ENCODE assay signal across 1 cellular context in the genomic region with DNA sequence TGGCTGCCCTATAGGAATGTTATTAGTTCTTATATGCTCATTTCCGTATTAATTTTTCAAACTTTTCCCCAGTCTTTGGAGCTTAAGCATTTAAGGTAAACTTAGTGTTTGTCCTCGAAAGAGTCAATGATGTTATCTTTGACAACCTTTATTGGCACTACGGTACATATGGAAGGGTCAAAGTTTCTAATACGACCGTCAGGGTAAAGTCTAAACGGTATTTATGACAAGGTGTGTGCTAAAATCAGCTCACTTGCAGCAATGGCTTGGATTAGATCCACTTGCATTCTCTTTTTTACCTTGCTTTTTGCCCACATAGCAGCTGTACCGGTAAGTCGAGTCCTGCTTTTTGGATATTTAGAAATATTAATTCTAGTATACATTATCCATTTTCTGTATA.
A peak's percentile ranks its signal among the peaks of the same experiment; 100 is the strongest.
TF ChIP-seq lines count a peak whose summit lies in the region.

Gene MEP1A, plus strand, starts transcription at position 252 of the 400 bp plus-strand sequence. Its CDS starts 10 bp downstream, at position 262.

TF ChIP-seq in HepG2, 621 proteins besides CTCF, POLR2A, EP300 and RAD21 (continues in another document):
- TF ChIP-seq ZNF564 (CRISPR knock-in tag; IDR thresholded peaks at IDR 0.05) = no peak
- TF ChIP-seq GATAD2A (CRISPR knock-in tag; IDR thresholded peaks at IDR 0.05) = peak; percentile 47; the same call in 1 of the 2 replicates
- TF ChIP-seq KDM3A (CRISPR knock-in tag; IDR thresholded peaks at IDR 0.05; ENCODE audit: low read depth) = no peak
- TF ChIP-seq REL (CRISPR knock-in tag; conservative IDR thresholded peaks at IDR 0.05) = no peak
- TF ChIP-seq ZNF281 (CRISPR knock-in tag; IDR thresholded peaks at IDR 0.05; ENCODE audit: borderline replicate concordance) = no peak
- no peak for TF ChIP-seq JUN (CRISPR knock-in tag; IDR thresholded peaks at IDR 0.05)
- peak; percentile 63 for TF ChIP-seq NR2F2 (IDR thresholded peaks at IDR 0.05; ENCODE audit: borderline replicate concordance, low read depth)
- no peak for TF ChIP-seq NBN (conservative IDR thresholded peaks at IDR 0.05)
- peak; percentile 31; the same call in 1 of the 2 replicates for TF ChIP-seq NCOR1 (IDR thresholded peaks at IDR 0.05; ENCODE audit: borderline replicate concordance, low read length)
- no peak for TF ChIP-seq ZNF891 (CRISPR knock-in tag; IDR thresholded peaks at IDR 0.05)
- no peak for TF ChIP-seq ZNF570 (CRISPR knock-in tag; IDR thresholded peaks at IDR 0.05; ENCODE audit: borderline replicate concordance)
- TF ChIP-seq HIVEP1 (CRISPR knock-in tag; IDR thresholded peaks at IDR 0.05) = no peak
- TF ChIP-seq ZNF12 (CRISPR knock-in tag; IDR thresholded peaks at IDR 0.05) = no peak
- TF ChIP-seq ZBTB3 (CRISPR knock-in tag; IDR thresholded peaks at IDR 0.05; ENCODE audit: borderline replicate concordance, low read depth) = no peak
- TF ChIP-seq SRF (IDR thresholded peaks at IDR 0.05; ENCODE audit: low read depth, low read length) = no peak
- TF ChIP-seq KDM2A (CRISPR knock-in tag; IDR thresholded peaks at IDR 0.05; ENCODE audit: borderline replicate concordance, low read depth) = no peak
- no peak for TF ChIP-seq ZBTB42 (CRISPR knock-in tag; IDR thresholded peaks at IDR 0.05)
- TF ChIP-seq TOE1 (CRISPR knock-in tag; IDR thresholded peaks at IDR 0.05) = no peak
- peak; percentile 63 for TF ChIP-seq RARA (CRISPR knock-in tag; IDR thresholded peaks at IDR 0.05)
- TF ChIP-seq HHEX (CRISPR knock-in tag; IDR thresholded peaks at IDR 0.05) = peak; percentile 90
- TF ChIP-seq ZBTB38 (CRISPR knock-in tag; IDR thresholded peaks at IDR 0.05) = no peak
- TF ChIP-seq SIN3B (IDR thresholded peaks at IDR 0.05; ENCODE audit: low read length) = no peak
- peak; percentile 74 for TF ChIP-seq PAXIP1 (CRISPR knock-in tag; conservative IDR thresholded peaks at IDR 0.05)
- TF ChIP-seq, protein P1, sequence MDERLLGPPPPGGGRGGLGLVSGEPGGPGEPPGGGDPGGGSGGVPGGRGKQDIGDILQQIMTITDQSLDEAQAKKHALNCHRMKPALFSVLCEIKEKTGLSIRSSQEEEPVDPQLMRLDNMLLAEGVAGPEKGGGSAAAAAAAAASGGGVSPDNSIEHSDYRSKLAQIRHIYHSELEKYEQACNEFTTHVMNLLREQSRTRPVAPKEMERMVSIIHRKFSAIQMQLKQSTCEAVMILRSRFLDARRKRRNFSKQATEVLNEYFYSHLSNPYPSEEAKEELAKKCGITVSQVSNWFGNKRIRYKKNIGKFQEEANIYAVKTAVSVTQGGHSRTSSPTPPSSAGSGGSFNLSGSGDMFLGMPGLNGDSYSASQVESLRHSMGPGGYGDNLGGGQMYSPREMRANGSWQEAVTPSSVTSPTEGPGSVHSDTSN (CRISPR knock-in tag; IDR thresholded peaks at IDR 0.05) = no peak
- TF ChIP-seq, protein P2, sequence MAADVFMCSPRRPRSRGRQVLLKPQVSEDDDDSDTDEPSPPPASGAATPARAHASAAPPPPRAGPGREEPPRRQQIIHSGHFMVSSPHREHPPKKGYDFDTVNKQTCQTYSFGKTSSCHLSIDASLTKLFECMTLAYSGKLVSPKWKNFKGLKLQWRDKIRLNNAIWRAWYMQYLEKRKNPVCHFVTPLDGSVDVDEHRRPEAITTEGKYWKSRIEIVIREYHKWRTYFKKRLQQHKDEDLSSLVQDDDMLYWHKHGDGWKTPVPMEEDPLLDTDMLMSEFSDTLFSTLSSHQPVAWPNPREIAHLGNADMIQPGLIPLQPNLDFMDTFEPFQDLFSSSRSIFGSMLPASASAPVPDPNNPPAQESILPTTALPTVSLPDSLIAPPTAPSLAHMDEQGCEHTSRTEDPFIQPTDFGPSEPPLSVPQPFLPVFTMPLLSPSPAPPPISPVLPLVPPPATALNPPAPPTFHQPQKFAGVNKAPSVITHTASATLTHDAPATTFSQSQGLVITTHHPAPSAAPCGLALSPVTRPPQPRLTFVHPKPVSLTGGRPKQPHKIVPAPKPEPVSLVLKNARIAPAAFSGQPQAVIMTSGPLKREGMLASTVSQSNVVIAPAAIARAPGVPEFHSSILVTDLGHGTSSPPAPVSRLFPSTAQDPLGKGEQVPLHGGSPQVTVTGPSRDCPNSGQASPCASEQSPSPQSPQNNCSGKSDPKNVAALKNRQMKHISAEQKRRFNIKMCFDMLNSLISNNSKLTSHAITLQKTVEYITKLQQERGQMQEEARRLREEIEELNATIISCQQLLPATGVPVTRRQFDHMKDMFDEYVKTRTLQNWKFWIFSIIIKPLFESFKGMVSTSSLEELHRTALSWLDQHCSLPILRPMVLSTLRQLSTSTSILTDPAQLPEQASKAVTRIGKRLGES (CRISPR knock-in tag; IDR thresholded peaks at IDR 0.05; ENCODE audit: borderline replicate concordance) = no peak
- TF ChIP-seq, protein P3, sequence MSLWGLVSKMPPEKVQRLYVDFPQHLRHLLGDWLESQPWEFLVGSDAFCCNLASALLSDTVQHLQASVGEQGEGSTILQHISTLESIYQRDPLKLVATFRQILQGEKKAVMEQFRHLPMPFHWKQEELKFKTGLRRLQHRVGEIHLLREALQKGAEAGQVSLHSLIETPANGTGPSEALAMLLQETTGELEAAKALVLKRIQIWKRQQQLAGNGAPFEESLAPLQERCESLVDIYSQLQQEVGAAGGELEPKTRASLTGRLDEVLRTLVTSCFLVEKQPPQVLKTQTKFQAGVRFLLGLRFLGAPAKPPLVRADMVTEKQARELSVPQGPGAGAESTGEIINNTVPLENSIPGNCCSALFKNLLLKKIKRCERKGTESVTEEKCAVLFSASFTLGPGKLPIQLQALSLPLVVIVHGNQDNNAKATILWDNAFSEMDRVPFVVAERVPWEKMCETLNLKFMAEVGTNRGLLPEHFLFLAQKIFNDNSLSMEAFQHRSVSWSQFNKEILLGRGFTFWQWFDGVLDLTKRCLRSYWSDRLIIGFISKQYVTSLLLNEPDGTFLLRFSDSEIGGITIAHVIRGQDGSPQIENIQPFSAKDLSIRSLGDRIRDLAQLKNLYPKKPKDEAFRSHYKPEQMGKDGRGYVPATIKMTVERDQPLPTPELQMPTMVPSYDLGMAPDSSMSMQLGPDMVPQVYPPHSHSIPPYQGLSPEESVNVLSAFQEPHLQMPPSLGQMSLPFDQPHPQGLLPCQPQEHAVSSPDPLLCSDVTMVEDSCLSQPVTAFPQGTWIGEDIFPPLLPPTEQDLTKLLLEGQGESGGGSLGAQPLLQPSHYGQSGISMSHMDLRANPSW (CRISPR knock-in tag; IDR thresholded peaks at IDR 0.05; ENCODE audit: borderline replicate concordance) = no peak
- TF ChIP-seq DNMT1 (CRISPR knock-in tag; IDR thresholded peaks at IDR 0.05) = no peak
- TF ChIP-seq IRX3 (CRISPR knock-in tag; IDR thresholded peaks at IDR 0.05; ENCODE audit: borderline replicate concordance, low read depth) = no peak
- TF ChIP-seq NFE2 (CRISPR knock-in tag; IDR thresholded peaks at IDR 0.05) = no peak
- no peak for TF ChIP-seq ZNF747 (CRISPR knock-in tag; IDR thresholded peaks at IDR 0.05; ENCODE audit: borderline replicate concordance)
- TF ChIP-seq PHF21A (CRISPR knock-in tag; IDR thresholded peaks at IDR 0.05) = no peak
- TF ChIP-seq ZNF30 (CRISPR knock-in tag; IDR thresholded peaks at IDR 0.05) = no peak
- no peak for TF ChIP-seq JUND (CRISPR knock-in tag; IDR thresholded peaks at IDR 0.05)
- no peak for TF ChIP-seq SCMH1 (CRISPR knock-in tag; IDR thresholded peaks at IDR 0.05; ENCODE audit: borderline replicate concordance)
- no peak for TF ChIP-seq KIAA2018 (CRISPR knock-in tag; IDR thresholded peaks at IDR 0.05; ENCODE audit: borderline replicate concordance)
- TF ChIP-seq SMAD3 (CRISPR knock-in tag; IDR thresholded peaks at IDR 0.05) = no peak
- TF ChIP-seq PLSCR1 (CRISPR knock-in tag; IDR thresholded peaks at IDR 0.05; ENCODE audit: borderline replicate concordance) = no peak
- TF ChIP-seq ZFP82 (CRISPR knock-in tag; IDR thresholded peaks at IDR 0.05; ENCODE audit: borderline replicate concordance) = no peak
